In the genomic region with DNA sequence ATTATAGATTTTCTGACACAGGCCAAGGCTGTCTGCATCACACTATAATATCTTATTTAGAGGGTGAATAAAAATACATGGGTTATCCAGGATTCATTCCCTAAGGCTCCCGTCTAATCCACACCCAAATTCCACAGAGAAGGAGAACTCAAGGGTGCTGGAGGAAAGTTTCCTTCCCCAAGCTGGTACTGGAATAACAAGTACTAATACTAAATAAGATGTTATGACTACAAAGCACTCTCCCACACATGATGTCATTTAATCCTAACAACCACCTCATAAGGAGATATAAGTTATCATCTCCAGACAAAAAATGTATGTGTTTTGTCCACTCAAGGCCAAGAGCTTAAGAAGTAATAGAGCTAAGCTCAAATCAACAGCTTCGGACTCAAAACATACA, we compare ENCODE assay signal across 8 cellular contexts.
"Had no signal": no experiment of that assay in that cellular context is flagged by ENCODE, and none has a peak within 500 bp of the region (broad histone marks: within the 10 kb centered on the region; RNA-seq: fewer than 3 reads in every experiment).

No MANE protein-coding gene starts in this region.

- ATAC-seq: GM23338, HCT116 had no signal

- H3K4me3 ChIP-seq: GM23338, HAP-1 had no signal

- H2AFZ ChIP-seq: GM23338 had no signal

- DNase-seq: H7, HFFc6, KBM-7 had no signal

- FAIRE-seq: H1, HTR-8/SVneo had no signal

- H3K4me1 ChIP-seq: HAP-1 had no signal

- H3K4me2 ChIP-seq: GM23338 had no signal

- H3K9me3 ChIP-seq: HAP-1 had no signal
